Comparison of ENCODE assay signal across 8 cellular contexts in the genomic region with DNA sequence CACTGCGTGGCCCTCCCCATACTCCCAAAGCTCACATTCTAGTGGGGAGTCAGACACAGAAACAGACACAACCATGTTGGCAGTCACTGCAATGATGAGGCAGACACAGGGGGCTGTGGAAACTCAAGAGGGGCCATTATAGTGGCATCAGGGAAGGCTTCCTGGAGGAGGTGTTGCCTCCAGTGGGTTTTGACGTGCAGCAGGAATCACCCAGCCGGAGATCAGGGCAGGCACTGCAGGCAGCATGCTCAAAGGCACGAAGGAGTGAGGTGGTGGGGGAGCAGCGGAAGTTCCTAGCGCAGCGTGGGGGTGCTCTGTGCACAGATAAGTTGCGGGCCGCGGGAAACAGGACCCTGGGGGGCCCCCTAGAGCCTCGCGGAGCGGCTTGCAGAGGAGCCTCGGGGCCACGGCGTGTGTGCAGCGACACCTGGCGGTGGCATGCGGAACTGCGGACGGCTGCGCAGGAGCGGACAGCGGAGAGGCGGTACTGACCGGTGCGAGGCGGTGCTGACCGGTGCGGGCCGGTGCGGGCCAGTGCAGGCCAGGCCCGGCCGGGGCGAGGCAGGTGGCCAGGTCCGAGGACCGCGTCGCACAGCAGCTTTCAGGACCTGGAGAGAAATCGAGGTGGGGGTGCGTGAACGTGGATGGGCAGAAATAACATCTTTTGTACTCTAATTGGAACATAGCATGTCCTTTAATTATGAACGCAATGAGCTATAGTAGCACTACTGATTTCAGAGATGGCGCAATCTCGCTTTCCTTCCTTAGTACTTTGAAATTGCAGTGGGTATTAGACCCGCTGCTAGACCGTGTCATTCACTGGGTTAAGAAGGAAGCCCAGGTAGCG.
DNase-seq lines count a peak whose midpoint lies in the region; ATAC-seq and TF ChIP-seq lines count a peak whose summit lies in the region.

No MANE protein-coding gene starts in this region.

- peaks cover 4 to 30% of the 10 kb centered on the region in 2 donors for H3K4me1 ChIP-seq in left lung

- TF ChIP-seq CTCF in left lung (IDR thresholded peaks at IDR 0.05): peak; percentile 99 to 100

- no peaks in the 10 kb centered on the region for H3K9me3 ChIP-seq in left lung

- H3K4me3 ChIP-seq in left lung: no peak overlapping the region

- H3K27ac ChIP-seq in left lung: no peak overlapping the region

- peak; percentile 94 for DNase-seq in CMK (ENCODE audit: low read depth)
- DNase-seq in NCI-H1092 (lab: John Stamatoyannopoulos, UW): peak; percentile 67
- peak; percentile 60 to 66 for DNase-seq in activated CD4-positive, alpha-beta T cell treated with anti-CD3 and anti-CD28 coated beads for 4 hours
- DNase-seq in cerebellar cortex (ENCODE audit: low spot score): peak; percentile 52
- DNase-seq in left lung: peak; percentile 83 to 95
- peak; percentile 80 for DNase-seq in stimulated activated CD4-positive, alpha-beta T cell treated with anti-CD3 and anti-CD28 coated beads, Interleukin-4, amount 100 ng/mL, for 24 hours
- no peak for DNase-seq in HCEC 1CT

- intact Hi-C loops in left lung (cut with DNase I): loop anchor here in 1 of 2 donors (10.0 kb wide), 1 partner anchor 146 kb away; no protein-coding TSS in a partner anchor

- ATAC-seq in GM21529 (IDR thresholded peaks at IDR 0.05; ENCODE audit: unreplicated experiment) (peak; percentile 63), left lung (peak; percentile 88)

- H3K36me3 ChIP-seq in left lung: no peaks in the 10 kb centered on the region

- H3K27me3 ChIP-seq in left lung: peaks cover 12 to 67% of the 10 kb centered on the region in 2 donors
